7 cellular contexts compared by ENCODE assay signal in the genomic region with DNA sequence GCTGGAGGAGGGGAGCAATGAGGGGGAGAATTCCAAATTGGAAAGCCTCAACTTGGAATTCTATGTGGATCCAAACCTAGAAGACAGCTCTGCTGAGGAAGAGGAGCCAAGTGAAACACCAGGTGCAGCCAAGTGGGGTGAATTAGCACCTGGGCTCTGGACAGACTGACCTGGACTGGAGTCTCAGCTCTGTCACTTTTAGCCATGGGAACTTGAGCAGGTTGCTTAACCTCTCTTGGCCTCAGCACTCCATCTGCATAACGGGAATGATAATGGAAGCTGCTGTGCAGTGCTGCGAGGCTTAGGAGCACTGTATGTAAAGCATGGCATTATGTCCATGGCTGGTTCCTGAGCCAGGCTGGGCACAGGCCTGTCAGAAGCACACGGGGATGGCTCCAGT. TPM values are rescaled to one million over a fixed set of nuclear protein-coding genes. Genes with fewer than 3 reads are reported as not detected.
"Had no signal": no experiment of that assay in that cellular context is flagged by ENCODE, and none has a peak within 500 bp of the region (broad histone marks: within the 10 kb centered on the region; RNA-seq: fewer than 3 reads in every experiment).

No MANE protein-coding gene starts in this region.

RNA-seq across cellular contexts. Expression of gene GOLGA8T, which starts 41.8 kb away (rescaled TPM):
- total RNA-seq: OCI-LY7, PC-9, Right ventricle myocardium superior, RPMI7951, SJCRH30, SK-MEL-5 had no signal
- polyA plus RNA-seq: SK-N-SH had no signal
